8 cellular contexts compared by ENCODE assay signal in genomic region chr2:12717191-12717987, GRCh38. TPM values are rescaled to one million over a fixed set of nuclear protein-coding genes. Genes with fewer than 3 reads are reported as not detected.
DNase-seq lines count a peak whose midpoint lies in the region; ATAC-seq, FAIRE-seq and TF ChIP-seq lines count a peak whose summit lies in the region.

No MANE protein-coding gene starts in this region.

- TF ChIP-seq EP300 in HepG2 (IDR thresholded peaks at IDR 0.05; ENCODE audit: low read depth in 2 of 2, low read length in 2 of 2) (no peak), HepG2 (CRISPR knock-in tag; IDR thresholded peaks at IDR 0.05; ENCODE audit: borderline replicate concordance) (no peak)

- BruUV-seq in HepG2 (replicated peaks; lab: Mats Ljungman, UMichigan): TSS peak; percentile 46

- POLR2A ChIA-PET in BJ (lab: Charles Lee) (interaction anchor here (0.7 to 1.0 kb wide), 3 partner anchors 111 to 1019 kb away, joined by 3 to 13 read pairs (median 7); no protein-coding TSS in a partner anchor), HepG2 (lab: Yijun Ruan, JAX) (no interaction called here)

- H4K20me1 ChIP-seq in GM23248 (ENCODE audit: insufficient read depth) (0 out of 2 replicates have a peak, but pooled peaks cover 3% of the 10 kb centered on the region), HepG2 (ENCODE audit: insufficient read depth, low read length) (no peaks in the 10 kb centered on the region)

- H3K36me3 ChIP-seq in BJ (ENCODE audit: control insufficient read depth, insufficient read depth, low read length): no peaks in the 10 kb centered on the region
- H3K36me3 ChIP-seq in GM23248 (ENCODE audit: low read depth): no peaks in the 10 kb centered on the region; the same call in 1 of the 2 replicates
- no peaks in the 10 kb centered on the region for H3K36me3 ChIP-seq in HepG2 (replicated peaks in 1 of 2; ENCODE audit: control insufficient read depth in 1 of 2, insufficient read depth in 2 of 2, low read length in 2 of 2)

- H3K9me2 ChIP-seq in GM23248 (ENCODE audit: insufficient read depth): no peaks in the 10 kb centered on the region

- H3K4me2 ChIP-seq in GM23248 (ENCODE audit: unreplicated experiment) (peak overlapping the region; percentile 92), HepG2 (ENCODE audit: low read depth, low read length) (peak overlapping the region; percentile 79)

- peaks cover 63% of the 10 kb centered on the region for H3F3A ChIP-seq in GM23248 (ENCODE audit: insufficient read depth)

- H3K4me3 ChIP-seq in BJ (ENCODE audit: low read depth, low read length) (peak overlapping the region; percentile 77), GM23248 (peak overlapping the region; percentile 98), HepG2 (replicated peaks in 1 of 3; ENCODE audit: insufficient read depth in 1 of 3, low read depth in 2 of 3, low read length in 3 of 3) (peak overlapping the region; percentile 53 to 67 (median 54))

- CTCF ChIA-PET in BJ (lab: Yijun Ruan, JAX) (interaction anchor here (0.6 to 4.4 kb wide), 16 partner anchors 10 to 889 kb away, joined by 3 to 37 read pairs (median 4); no protein-coding TSS in a partner anchor), HepG2 (lab: Yijun Ruan, JAX; ENCODE audit: low intra/inter-chr PET ratio, low total read pairs) (no interaction called here)

- in situ Hi-C loops in GM23248 (cut with MboI) (loop anchor here (10.0 kb wide), 3 partner anchors 287 to 883 kb away; no protein-coding TSS in a partner anchor), HepG2 (cut with HindIII; ENCODE audit: extremely low pct_ligation_motif_present, low pct_unique_long_range_greater_than_20kb) (loop anchor here (5.0 kb wide), 1 partner anchor 885 kb away; no protein-coding TSS in a partner anchor)

- H3K79me2 ChIP-seq in GM23248 (ENCODE audit: insufficient read depth) (peaks cover 46% of the 10 kb centered on the region), HepG2 (ENCODE audit: insufficient read depth, low read length) (no peaks in the 10 kb centered on the region)

- no peak for DNase-seq in BJ (ENCODE audit: low read depth)
- DNase-seq in GM23248: peak; percentile 84
- peak; percentile 91 for DNase-seq in NCI-H2171 treated with DMSO at 0.1 percent for 48 hours (lab: John Stamatoyannopoulos, UW)
- peak; percentile 31 for DNase-seq in activated CD4-positive, alpha-beta T cell treated with anti-CD3 and anti-CD28 coated beads for 1 hour
- DNase-seq in dedifferentiated amniotic fluid mesenchymal stem cell (ENCODE audit: extremely low spot score): peak; percentile 78
- DNase-seq in HepG2 (ENCODE audit: low spot score): no peak
- peak; percentile 25 to 28 for DNase-seq in stimulated activated CD8-positive, alpha-beta memory T cell treated with anti-CD3 and anti-CD28 coated beads, Interleukin-15, amount 100 ng/mL, for 4 hours (ENCODE audit: low read depth in 2 of 2)
- no peak for DNase-seq in DMS114 treated with DMSO at 0.1 percent for 48 hours (lab: John Stamatoyannopoulos, UW; ENCODE audit: unreplicated experiment)

- peaks cover 37% of the 10 kb centered on the region for H3K4me1 ChIP-seq in GM23248 (ENCODE audit: insufficient read depth)
- peaks cover 25% of the 10 kb centered on the region for H3K4me1 ChIP-seq in HepG2 (ENCODE audit: insufficient read depth, low read length)

- H3K9me3 ChIP-seq in GM23248 (ENCODE audit: low read depth) (no peaks in the 10 kb centered on the region), HepG2 (ENCODE audit: low read length) (no peaks in the 10 kb centered on the region)

- intact Hi-C loops in HepG2 (cut with micrococcal nuclease; ENCODE audit: unreplicated experiment): loop anchor here (2.0 to 5.0 kb wide), 3 partner anchors 61 to 889 kb away; no protein-coding TSS in a partner anchor

- H3K9ac ChIP-seq in GM23248 (peak overlapping the region; percentile 86), HepG2 (ENCODE audit: insufficient read depth, low read depth, low read length) (peak overlapping the region; percentile 35)

- FAIRE-seq in HepG2 (lab: Jason Lieb, UNC): no peak

- H3K27me3 ChIP-seq in BJ (ENCODE audit: control insufficient read depth, insufficient read depth, low read length) (no peaks in the 10 kb centered on the region), GM23248 (replicated peaks; ENCODE audit: insufficient read depth) (no peaks in the 10 kb centered on the region), HepG2 (ENCODE audit: control insufficient read depth in 1 of 2, insufficient read depth in 2 of 2, low read length in 2 of 2) (peaks cover 6 to 45% of the 10 kb centered on the region in 2 experiments)

- WGBS in GM23248 (ENCODE audit: low coverage in 1 of 2, low lambda C conversion rate in 2 of 2, missing lambda C conversion rate in 2 of 2), 2 experiments: 1% methylated on average over 65 to 71 of the region's 72 CpGs
- under 1% methylated on average over 59 of the region's 72 CpGs for WGBS in HepG2 (ENCODE audit: low lambda C conversion rate)

- H3K27ac ChIP-seq in GM23248: peak overlapping the region; percentile 66
- no peak overlapping the region for H3K27ac ChIP-seq in HepG2 (ENCODE audit: extremely low read length, insufficient read depth, low read length)

- no peak for TF ChIP-seq POLR2A in HepG2 (IDR thresholded peaks at IDR 0.05; ENCODE audit: insufficient read depth in 1 of 2, low read depth in 2 of 2, low read length in 2 of 2)

- TF ChIP-seq CTCF in BJ (IDR thresholded peaks at IDR 0.05; ENCODE audit: insufficient read depth, low read depth, low read length) (peak; percentile 58), HepG2 (CRISPR knock-in tag; IDR thresholded peaks at IDR 0.05) (peak; percentile 29)

- peak overlapping the region; percentile 79 for H2AFZ ChIP-seq in GM23248
- H2AFZ ChIP-seq in HepG2 (ENCODE audit: low read length): no peak overlapping the region

- ATAC-seq in HepG2: peak; percentile 79

- no peak for TF ChIP-seq RAD21 in HepG2 (CRISPR knock-in tag; IDR thresholded peaks at IDR 0.05)

TF ChIP-seq in HepG2, 621 proteins besides CTCF, POLR2A, EP300 and RAD21 (continues in another document):
- TF ChIP-seq, protein P1, sequence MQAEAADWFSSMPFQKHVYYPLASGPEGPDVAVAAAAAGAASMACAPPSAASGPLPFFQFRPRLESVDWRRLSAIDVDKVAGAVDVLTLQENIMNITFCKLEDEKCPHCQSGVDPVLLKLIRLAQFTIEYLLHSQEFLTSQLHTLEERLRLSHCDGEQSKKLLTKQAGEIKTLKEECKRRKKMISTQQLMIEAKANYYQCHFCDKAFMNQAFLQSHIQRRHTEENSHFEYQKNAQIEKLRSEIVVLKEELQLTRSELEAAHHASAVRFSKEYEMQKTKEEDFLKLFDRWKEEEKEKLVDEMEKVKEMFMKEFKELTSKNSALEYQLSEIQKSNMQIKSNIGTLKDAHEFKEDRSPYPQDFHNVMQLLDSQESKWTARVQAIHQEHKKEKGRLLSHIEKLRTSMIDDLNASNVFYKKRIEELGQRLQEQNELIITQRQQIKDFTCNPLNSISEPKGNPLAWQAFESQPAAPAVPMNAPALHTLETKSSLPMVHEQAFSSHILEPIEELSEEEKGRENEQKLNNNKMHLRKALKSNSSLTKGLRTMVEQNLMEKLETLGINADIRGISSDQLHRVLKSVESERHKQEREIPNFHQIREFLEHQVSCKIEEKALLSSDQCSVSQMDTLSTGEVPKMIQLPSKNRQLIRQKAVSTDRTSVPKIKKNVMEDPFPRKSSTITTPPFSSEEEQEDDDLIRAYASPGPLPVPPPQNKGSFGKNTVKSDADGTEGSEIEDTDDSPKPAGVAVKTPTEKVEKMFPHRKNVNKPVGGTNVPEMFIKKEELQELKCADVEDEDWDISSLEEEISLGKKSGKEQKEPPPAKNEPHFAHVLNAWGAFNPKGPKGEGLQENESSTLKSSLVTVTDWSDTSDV (CRISPR knock-in tag; IDR thresholded peaks at IDR 0.05): no peak
- no peak for TF ChIP-seq HCFC1 (IDR thresholded peaks at IDR 0.05; ENCODE audit: low read depth, low read length)
- TF ChIP-seq ZNF335 (CRISPR knock-in tag; IDR thresholded peaks at IDR 0.05): no peak
- TF ChIP-seq ZNF563 (CRISPR knock-in tag; IDR thresholded peaks at IDR 0.05): no peak

RNA-seq across cellular contexts. Expression of gene TRIB2, which starts 0.7 kb away (rescaled TPM):
- polyA plus RNA-seq in BJ (2011; rRNA removed) (11.0 and 12.5 TPM in 2 replicates), GM23248 (2016; fragmentation: Nextera tagmentation; extraction: Ambion mirVana) (31.5 and 32.1 TPM in 2 replicates), HepG2 (2011; rRNA removed) (0.68 and 1.1 TPM in 2 replicates)
- 21.2 and 23.6 TPM in 2 replicates for polyA minus RNA-seq in BJ (2011; rRNA and poly(A)+ RNA removed)
- total RNA-seq in GM23248 (2014; rRNA removed; shearing (Covaris generic)): 43.8 and 46.9 TPM in 2 replicates
- total RNA-seq in HepG2 (2016; rRNA removed; fragmentation: Illumina TruSeq; extraction: Trizol): 1.3 and 2.3 TPM in 2 replicates
- total RNA-seq in HepG2 (2016; cell fraction: cytosol; rRNA removed; fragmentation: Illumina TruSeq; extraction: Trizol; ENCODE audit: low read depth): 0.26 and 0.61 TPM in 2 replicates
- total RNA-seq in HepG2 (2016; cell fraction: insoluble cytoplasmic fraction; rRNA removed; fragmentation: Illumina TruSeq; extraction: Trizol): 1.2 and 1.3 TPM in 2 replicates
- total RNA-seq in HepG2 (2016; cell fraction: membrane; rRNA removed; fragmentation: Illumina TruSeq; extraction: Trizol): 0.77 and 1.2 TPM in 2 replicates
- 1.6 and 3.2 TPM in 2 replicates for total RNA-seq in HepG2 (2016; cell fraction: nucleus; rRNA removed; fragmentation: Illumina TruSeq; extraction: Trizol)
- 0.67 and 0.88 TPM in 2 replicates for polyA plus RNA-seq in HepG2 (2011; cell fraction: cytosol; rRNA removed)
- 3.9 and 4.0 TPM in 2 replicates for polyA plus RNA-seq in HepG2 (2011; cell fraction: nucleus; rRNA removed)
- polyA plus RNA-seq in HepG2 (2012): 1.4 and 2.5 TPM in 2 replicates
- 0.32 and 0.33 TPM in 2 replicates for polyA plus RNA-seq in HepG2 (2016; cell fraction: cytosol; fragmentation: Illumina TruSeq; extraction: Trizol; ENCODE audit: low read depth)
- polyA plus RNA-seq in HepG2 (2016; cell fraction: insoluble cytoplasmic fraction; fragmentation: Illumina TruSeq; extraction: Trizol; ENCODE audit: low read depth): 1.0 and 1.4 TPM in 2 replicates
- 1.3 TPM in 2 replicates for polyA plus RNA-seq in HepG2 (2016; cell fraction: membrane; fragmentation: Illumina TruSeq; extraction: Trizol; ENCODE audit: low read depth)
- polyA plus RNA-seq in HepG2 (2016; cell fraction: nucleus; fragmentation: Illumina TruSeq; extraction: Trizol; ENCODE audit: insufficient read depth, low read depth): 4.2 and 4.5 TPM in 2 replicates
- 1.1 TPM in 1 of 2 replicates, not detected in the other for polyA minus RNA-seq in HepG2 (2011; rRNA and poly(A)+ RNA removed; ENCODE audit: low replicate concordance)
- 0.49 and 0.62 TPM in 2 replicates for polyA minus RNA-seq in HepG2 (2011; cell fraction: cytosol; rRNA and poly(A)+ RNA removed)
- polyA minus RNA-seq in HepG2 (2011; cell fraction: nucleus; rRNA and poly(A)+ RNA removed): 3.2 and 4.1 TPM in 2 replicates

Comparison
In these comparisons a context has a peak if more than half of its experiments do, and no peak if none do; other contexts are left out.
1. DNase-seq: peak in GM23248 (single experiment), NCI-H2171 treated with DMSO at 0.1 percent for 48 hours (single experiment), activated CD4-positive, alpha-beta T cell treated with anti-CD3 and anti-CD28 coated beads for 1 hour (single experiment), dedifferentiated amniotic fluid mesenchymal stem cell (single experiment) and stimulated activated CD8-positive, alpha-beta memory T cell treated with anti-CD3 and anti-CD28 coated beads, Interleukin-15, amount 100 ng/mL, for 4 hours (2 of 2); none in BJ (single experiment), HepG2 (single experiment) and DMS114 treated with DMSO at 0.1 percent for 48 hours (single experiment).
2. Peak in every context shown above with its lines, with median percentiles within 50 percentile points of each other: H3K4me3 ChIP-seq.